ENCODE assay signal across 10 cellular contexts in genomic region chr22:37425800-37426531, GRCh38. TPM values are rescaled to one million over a fixed set of nuclear protein-coding genes. Genes with fewer than 3 reads are reported as not detected.
DNase-seq lines count a peak whose midpoint lies in the region; ATAC-seq and TF ChIP-seq lines count a peak whose summit lies in the region.
"Had no signal": no experiment of that assay in that cellular context is flagged by ENCODE, and none has a peak within 500 bp of the region (broad histone marks: within the 10 kb centered on the region; RNA-seq: fewer than 3 reads in every experiment).

No MANE protein-coding gene starts in this region.

- peaks cover 0 to 3% (median 0%) of the 10 kb centered on the region in 9 donors for H3K9me3 Mint-ChIP-seq in naive thymus-derived CD8-positive, alpha-beta T cell
- H3K9me3 Mint-ChIP-seq in activated T-cell treated with anti-CD3 and anti-CD28 coated beads, Interleukin-2, amount 50 U/mL, for 24 hours, result no peaks in the 10 kb centered on the region

- no peak for ATAC-seq in naive thymus-derived CD8-positive, alpha-beta T cell
- ATAC-seq in HG03378 (IDR thresholded peaks at IDR 0.05; ENCODE audit: unreplicated experiment), result no peak

- DNase-seq in COR-L47 (lab: John Stamatoyannopoulos, UW) (peak; percentile 49), NCI-H1105 (lab: John Stamatoyannopoulos, UW) (peak; percentile 46), GM13977 (ENCODE audit: low spot score) (no peak), Peyer's patch (no peak)
- DNase-seq in naive thymus-derived CD8-positive, alpha-beta T cell, result no peak
- DNase-seq in activated T-cell treated with anti-CD3 and anti-CD28 coated beads, Interleukin-2, amount 50 U/mL, for 24 hours, result no peak
- DNase-seq: activated CD4-positive, CD25-positive, alpha-beta regulatory T cell treated with anti-CD3 and anti-CD28 coated beads, Interleukin-2, amount 50 U/mL, for 72 hours had no signal

- TF ChIP-seq POLR2A in Peyer's patch (IDR thresholded peaks at IDR 0.05), result no peak

- peak overlapping the region in 4 of 10 donors; percentile 21 to 65 (median 37) for H3K27ac Mint-ChIP-seq in naive thymus-derived CD8-positive, alpha-beta T cell
- no peak overlapping the region for H3K27ac Mint-ChIP-seq in activated T-cell treated with anti-CD3 and anti-CD28 coated beads, Interleukin-2, amount 50 U/mL, for 24 hours

- H3K27ac ChIP-seq in cingulate gyrus (ENCODE audit: low read depth, low read length) (peak overlapping the region; percentile 79), Peyer's patch (no peak overlapping the region)
- H3K27ac ChIP-seq: neutrophil had no signal

- no peaks in the 10 kb centered on the region for H3K36me3 Mint-ChIP-seq in naive thymus-derived CD8-positive, alpha-beta T cell
- no peaks in the 10 kb centered on the region for H3K36me3 Mint-ChIP-seq in activated T-cell treated with anti-CD3 and anti-CD28 coated beads, Interleukin-2, amount 50 U/mL, for 24 hours (ENCODE audit: low read depth)

- no peak overlapping the region for H3K4me3 ChIP-seq in Peyer's patch

- no peaks in the 10 kb centered on the region for H3K36me3 ChIP-seq in Peyer's patch
- H3K36me3 ChIP-seq: neutrophil had no signal

- peaks cover 0 to 28% of the 10 kb centered on the region in 2 donors for H3K27me3 ChIP-seq in Peyer's patch

- in situ Hi-C loops in GM13977 (cut with MboI; ENCODE audit: low pct_unique_long_range_greater_than_20kb, low sequenced_read_pairs, unreplicated experiment), result no loop called here

- H3K9me3 ChIP-seq in Peyer's patch, result no peaks in the 10 kb centered on the region
- H3K9me3 ChIP-seq: neutrophil had no signal

- POLR2A ChIA-PET in naive thymus-derived CD8-positive, alpha-beta T cell (lab: Charles Lee), result no interaction called here

- no peak for TF ChIP-seq CTCF in GM13977 (IDR thresholded peaks at IDR 0.05; ENCODE audit: extremely low read depth, insufficient read depth, missing control alignments)
- TF ChIP-seq CTCF in Peyer's patch (IDR thresholded peaks at IDR 0.05), result no peak

- H3K4me1 Mint-ChIP-seq in naive thymus-derived CD8-positive, alpha-beta T cell, result peaks cover 12 to 32% (median 24%) of the 10 kb centered on the region in 4 donors
- peaks cover 22% of the 10 kb centered on the region for H3K4me1 Mint-ChIP-seq in activated T-cell treated with anti-CD3 and anti-CD28 coated beads, Interleukin-2, amount 50 U/mL, for 24 hours (ENCODE audit: low read depth)

- peaks cover 0 to 16% (median 7%) of the 10 kb centered on the region in 4 donors for H3K4me1 ChIP-seq in Peyer's patch

- H3K4me3 Mint-ChIP-seq in naive thymus-derived CD8-positive, alpha-beta T cell, result peak overlapping the region; percentile 9 to 87 (median 72)
- no peak overlapping the region for H3K4me3 Mint-ChIP-seq in activated T-cell treated with anti-CD3 and anti-CD28 coated beads, Interleukin-2, amount 50 U/mL, for 24 hours

- H3K27me3 Mint-ChIP-seq in naive thymus-derived CD8-positive, alpha-beta T cell, result peaks cover 18 to 56% (median 43%) of the 10 kb centered on the region in 5 donors
- peaks cover 68% of the 10 kb centered on the region for H3K27me3 Mint-ChIP-seq in activated T-cell treated with anti-CD3 and anti-CD28 coated beads, Interleukin-2, amount 50 U/mL, for 24 hours

RNA-seq across cellular contexts. Expression of gene ELFN2, which starts 1.3 kb away (rescaled TPM):
- total RNA-seq in naive thymus-derived CD8-positive, alpha-beta T cell, result under 1 TPM; 0.55 to 0.88 TPM
- not detected for polyA plus RNA-seq in naive thymus-derived CD8-positive, alpha-beta T cell
- under 1 TPM in 1 of 4 donors, not detected in 3; under 0.01 TPM for total RNA-seq in Peyer's patch

Comparison
In these comparisons a context has a peak if more than half of its experiments do, and no peak if none do; other contexts are left out.
1. DNase-seq: peak in COR-L47 (single experiment) and NCI-H1105 (single experiment); none in naive thymus-derived CD8-positive, alpha-beta T cell (0 of 10), GM13977 (single experiment), Peyer's patch (0 of 3) and activated T-cell treated with anti-CD3 and anti-CD28 coated beads, Interleukin-2, amount 50 U/mL, for 24 hours (single experiment).